ENCODE assay signal across 31 cellular contexts in the genomic region with DNA sequence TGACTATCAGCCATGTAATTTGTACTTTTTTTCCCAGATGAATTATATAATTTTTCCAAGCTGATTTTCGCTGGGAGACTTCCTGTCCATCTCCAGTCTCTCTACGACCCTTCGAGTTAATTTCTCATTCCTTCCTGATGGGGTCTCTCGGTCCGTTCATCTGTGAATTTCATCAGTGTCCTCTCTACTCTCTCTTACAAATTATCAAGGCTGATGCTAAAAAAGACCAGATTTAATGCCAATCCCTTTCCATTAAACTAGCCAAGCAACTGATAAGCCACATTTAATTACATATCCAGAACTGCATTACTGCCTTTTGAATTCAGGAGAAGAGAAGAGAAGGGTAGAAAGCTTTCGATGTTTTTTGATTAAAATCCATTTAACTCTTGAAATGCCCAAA. TPM values are rescaled to one million over a fixed set of nuclear protein-coding genes. Genes with fewer than 3 reads are reported as not detected.
"Had no signal": no experiment of that assay in that cellular context is flagged by ENCODE, and none has a peak within 500 bp of the region (broad histone marks: within the 10 kb centered on the region; RNA-seq: fewer than 3 reads in every experiment).

No MANE protein-coding gene starts in this region.

- DNase-seq: activated CD4-positive, alpha-beta T cell treated with anti-CD3 and anti-CD28 coated beads, Interleukin-2, amount 10 ng/mL, durations not matched to agents 7 days and 5 days; activated CD4-positive, alpha-beta T cell treated with anti-CD3 and anti-CD28 coated beads, Interleukin-2, amount 50 U/mL, for 48 hours; activated CD8-positive, alpha-beta memory T cell treated with anti-CD3 and anti-CD28 coated beads, Interleukin-2, amount 50 U/mL, for 4 hours; activated gamma-delta T cell treated with Interleukin-2 at 50 U/mL for 16 hours; activated naive CD4-positive, alpha-beta T cell treated with anti-CD3 and anti-CD28 coated beads for 36 hours; activated T-cell treated with anti-CD3 and anti-CD28 coated beads for 4 hours; activated T-cell treated with anti-CD3 and anti-CD28 coated beads, Interleukin-2, amount 50 U/mL, for 4 hours; adrenal gland; body of pancreas; NCI-H1092 treated with DMSO at 0.1 percent for 48 hours; NCI-H1417; NCI-H146; NCI-H187; NCI-H2029 treated with DMSO at 0.1 percent for 48 hours; NCI-H2107; NCI-H2171; NCI-H510A; NCI-H526; NCI-H748 treated with DMSO at 0.1 percent for 48 hours; NK-92 treated with Interleukin-12 subunit alpha and Interleukin-12 subunit beta, amount 100 ng/mL, for 24 hours; PC-3; Peyer's patch; RPMI8226 had no signal

- H3K4me3 Mint-ChIP-seq: activated CD4-positive, alpha-beta T cell treated with anti-CD3 and anti-CD28 coated beads, Interleukin-2, amount 10 ng/mL, durations not matched to agents 7 days and 5 days; activated naive CD4-positive, alpha-beta T cell treated with anti-CD3 and anti-CD28 coated beads for 36 hours; activated T-cell treated with anti-CD3 and anti-CD28 coated beads, Interleukin-2, amount 50 U/mL, for 4 hours; activated T-helper 1 cell treated with anti-CD3 and anti-CD28 coated beads, Interleukin-12 subunit alpha, Interleukin-12 subunit beta, Interleukin-2, Interleukin-4 antibody, amounts not matched to agents 30 ng/mL and 10 ng/mL and 1 ng/mL, durations not matched to agents 14 hours and 24 hours and 36 hours; T-helper 1 cell treated with Interleukin-12 subunit alpha and Interleukin-12 subunit beta and Interleukin-4 antibody, amounts not matched to agents 30 μg/mL and 1 μg/mL, for 36 hours; T-helper 2 cell treated with Interferon-gamma antibody and Interleukin-4, amounts not matched to agents 5 μg/mL and 100 μg/mL, for 36 hours had no signal

- H3K9me3 ChIP-seq: adrenal gland, body of pancreas, breast epithelium, Peyer's patch had no signal

- H3K4me1 Mint-ChIP-seq: activated CD4-positive, alpha-beta T cell treated with anti-CD3 and anti-CD28 coated beads, Interleukin-2, amount 10 ng/mL, durations not matched to agents 7 days and 5 days had no signal

- ATAC-seq: activated naive CD4-positive, alpha-beta T cell treated with anti-CD3 and anti-CD28 coated beads, Interleukin-2, amount 50 U/mL, for 72 hours; activated T-cell treated with anti-CD3 and anti-CD28 coated beads, Interleukin-2, amount 50 U/mL, for 4 hours; body of pancreas; K562; PC-3 had no signal

- H3K27ac Mint-ChIP-seq: activated CD4-positive, alpha-beta T cell treated with anti-CD3 and anti-CD28 coated beads, Interleukin-2, amount 10 ng/mL, durations not matched to agents 7 days and 5 days; activated naive CD4-positive, alpha-beta T cell treated with anti-CD3 and anti-CD28 coated beads for 36 hours; activated naive CD4-positive, alpha-beta T cell treated with anti-CD3 and anti-CD28 coated beads, Interleukin-2, amount 50 U/mL, for 72 hours; activated T-helper 1 cell treated with anti-CD3 and anti-CD28 coated beads, Interleukin-12 subunit alpha, Interleukin-12 subunit beta, Interleukin-2, Interleukin-4 antibody, amounts not matched to agents 30 ng/mL and 10 ng/mL and 1 ng/mL, durations not matched to agents 14 hours and 24 hours and 36 hours; T-helper 1 cell treated with Interleukin-12 subunit alpha and Interleukin-12 subunit beta and Interleukin-4 antibody, amounts not matched to agents 30 μg/mL and 1 μg/mL, for 36 hours; T-helper 2 cell treated with Interferon-gamma antibody and Interleukin-4, amounts not matched to agents 5 μg/mL and 100 μg/mL, for 36 hours had no signal

- H3K27me3 ChIP-seq: adrenal gland, body of pancreas, breast epithelium, Peyer's patch had no signal

- H3K4me1 ChIP-seq: adrenal gland, body of pancreas, breast epithelium, Peyer's patch had no signal

- H3K36me3 ChIP-seq: adrenal gland, breast epithelium, Peyer's patch had no signal

- H3K9me3 Mint-ChIP-seq: activated CD4-positive, alpha-beta T cell treated with anti-CD3 and anti-CD28 coated beads, Interleukin-2, amount 10 ng/mL, durations not matched to agents 7 days and 5 days; activated naive CD4-positive, alpha-beta T cell treated with anti-CD3 and anti-CD28 coated beads for 36 hours; activated naive CD4-positive, alpha-beta T cell treated with anti-CD3 and anti-CD28 coated beads, Interleukin-2, amount 50 U/mL, for 72 hours; activated T-cell treated with anti-CD3 and anti-CD28 coated beads, Interleukin-2, amount 50 U/mL, for 4 hours; activated T-helper 1 cell treated with anti-CD3 and anti-CD28 coated beads, Interleukin-12 subunit alpha, Interleukin-12 subunit beta, Interleukin-2, Interleukin-4 antibody, amounts not matched to agents 30 ng/mL and 10 ng/mL and 1 ng/mL, durations not matched to agents 14 hours and 24 hours and 36 hours; T-helper 1 cell treated with Interleukin-12 subunit alpha and Interleukin-12 subunit beta and Interleukin-4 antibody, amounts not matched to agents 30 μg/mL and 1 μg/mL, for 36 hours; T-helper 2 cell treated with Interferon-gamma antibody and Interleukin-4, amounts not matched to agents 5 μg/mL and 100 μg/mL, for 36 hours had no signal

- H3K27ac ChIP-seq: adrenal gland, body of pancreas, breast epithelium, Peyer's patch had no signal

- H3K36me3 Mint-ChIP-seq: activated naive CD4-positive, alpha-beta T cell treated with anti-CD3 and anti-CD28 coated beads, Interleukin-2, amount 50 U/mL, for 72 hours had no signal

- H3K4me3 ChIP-seq: adrenal gland, body of pancreas, breast epithelium, K562, Peyer's patch had no signal

RNA-seq across cellular contexts. Expression of a gene that starts 25.8 kb away (rescaled TPM):
- total RNA-seq: activated CD4-positive, alpha-beta T cell treated with anti-CD3 and anti-CD28 coated beads, Interleukin-2, amount 10 ng/mL, durations not matched to agents 7 days and 5 days; activated naive CD4-positive, alpha-beta T cell treated with anti-CD3 and anti-CD28 coated beads for 36 hours; activated naive CD4-positive, alpha-beta T cell treated with anti-CD3 and anti-CD28 coated beads, Interleukin-2, amount 50 U/mL, for 72 hours; activated T-cell treated with anti-CD3 and anti-CD28 coated beads, Interleukin-2, amount 50 U/mL, for 4 hours; activated T-helper 1 cell treated with anti-CD3 and anti-CD28 coated beads, Interleukin-12 subunit alpha, Interleukin-12 subunit beta, Interleukin-2, Interleukin-4 antibody, amounts not matched to agents 30 ng/mL and 10 ng/mL and 1 ng/mL, durations not matched to agents 14 hours and 24 hours and 36 hours; adrenal gland; astrocyte; body of pancreas; K562; M059J; PC-3; Peyer's patch had no signal
- polyA plus RNA-seq: K562 had no signal
